Comparison of ENCODE assay signal across 28 cellular contexts in the genomic region with DNA sequence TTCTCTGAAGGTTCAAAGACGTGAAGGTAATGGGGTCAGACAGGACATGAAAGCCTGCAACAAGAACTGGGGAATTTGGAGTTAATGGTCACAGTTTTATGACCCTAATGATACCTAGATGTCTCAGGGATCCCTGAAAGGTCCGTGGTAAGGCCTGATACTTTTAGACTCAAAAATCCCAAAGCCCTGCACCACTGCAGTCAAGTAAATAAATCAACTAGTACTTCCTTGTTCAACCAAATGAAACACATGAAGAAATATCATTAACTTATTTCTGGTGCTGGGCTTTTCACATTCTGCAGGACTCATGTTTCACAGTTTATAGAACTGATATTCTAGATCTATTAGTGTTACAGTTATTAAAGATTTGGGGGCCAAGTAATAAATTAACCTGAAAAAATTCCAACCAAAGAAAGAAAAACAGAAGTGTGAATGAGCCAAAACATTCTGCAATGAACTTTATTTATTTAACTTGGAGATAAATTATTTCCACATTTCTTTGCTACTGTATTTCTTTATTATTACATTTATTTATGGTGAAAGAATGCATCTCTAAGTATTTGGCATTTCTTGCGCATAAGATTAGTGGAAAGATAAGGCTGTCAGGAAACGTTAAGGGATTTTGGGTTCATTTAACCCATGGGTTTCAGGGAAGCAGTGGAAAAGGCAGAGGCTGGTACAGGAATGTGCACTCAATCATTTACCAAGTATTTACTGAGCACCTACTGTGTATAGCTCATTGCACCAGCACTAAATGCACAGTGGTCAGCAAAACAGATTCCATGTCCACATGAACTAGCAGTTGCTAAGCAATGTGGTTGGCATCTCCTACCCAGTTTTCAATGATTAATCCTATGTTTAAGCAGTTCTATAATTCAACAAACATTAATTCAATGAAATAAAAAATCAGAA. TPM values are rescaled to one million over a fixed set of nuclear protein-coding genes. Genes with fewer than 3 reads are reported as not detected.
DNase-seq lines count a peak whose midpoint lies in the region; FAIRE-seq and TF ChIP-seq lines count a peak whose summit lies in the region.
"Had no signal": no experiment of that assay in that cellular context is flagged by ENCODE, and none has a peak within 500 bp of the region (broad histone marks: within the 10 kb centered on the region; RNA-seq: fewer than 3 reads in every experiment).

No MANE protein-coding gene starts in this region.

- H3K9me3 Mint-ChIP-seq in nephron, result no peaks in the 10 kb centered on the region
- H3K9me3 Mint-ChIP-seq in nephron progenitor cell, result no peaks in the 10 kb centered on the region
- H3K9me3 Mint-ChIP-seq: activated CD4-positive, alpha-beta T cell treated with anti-CD3 and anti-CD28 coated beads, Interleukin-2, amount 10 ng/mL, durations not matched to agents 24 days and 14 days; stimulated activated naive CD8-positive, alpha-beta T cell treated with anti-CD3 and anti-CD28 coated beads, Interleukin-15, Interleukin-2, amounts not matched to agents 100 ng/mL and 50 ng/mL, for 24 hours had no signal

- DNase-seq in ACHN, result peak; percentile 92
- DNase-seq in RCC 7860 (ENCODE audit: low spot score), result peak; percentile 86
- no peak for DNase-seq in posterior vena cava (ENCODE audit: low spot score)
- no peak for DNase-seq in activated effector memory CD4-positive, alpha-beta T cell treated with anti-CD3 and anti-CD28 coated beads, Interleukin-2, amount 50 U/mL, for 16 hours
- no peak for DNase-seq in COLO829 (ENCODE audit: low spot score)
- DNase-seq in nephron progenitor cell, result no peak
- DNase-seq: activated CD4-positive, alpha-beta T cell treated with anti-CD3 and anti-CD28 coated beads, Interleukin-2, amount 10 ng/mL, durations not matched to agents 24 days and 14 days; activated CD8-positive, alpha-beta memory T cell treated with anti-CD3 and anti-CD28 coated beads, Interleukin-2, amount 50 U/mL, for 48 hours; activated gamma-delta T cell treated with Interleukin-2 at 50 U/mL for 16 hours; amygdala; BE2C; COR-L47; erythroblast; foreskin melanocyte; hippocampal formation; islet precursor cell; KG1; MV-4-11; NCI-H1694; NCI-H2227 treated with DMSO at 0.1 percent for 48 hours; PC-9; stimulated activated CD4-positive, alpha-beta T cell treated with anti-CD3 and anti-CD28 coated beads, Interleukin-4, amount 100 ng/mL, for 1 hour; T-helper 17 cell; trophoblast cell had no signal

- no peak for TF ChIP-seq CTCF in nephron (IDR thresholded peaks at IDR 0.05; ENCODE audit: unreplicated experiment in 3 of 3)
- TF ChIP-seq CTCF in nephron progenitor cell (IDR thresholded peaks at IDR 0.05), result no peak

- H3K27ac Mint-ChIP-seq in nephron (peak overlapping the region; percentile 76 to 87 (median 83)), nephron progenitor cell (no peak overlapping the region)
- H3K27ac Mint-ChIP-seq: activated CD4-positive, alpha-beta T cell treated with anti-CD3 and anti-CD28 coated beads, Interleukin-2, amount 10 ng/mL, durations not matched to agents 24 days and 14 days; natural killer cell treated with Interleukin-12 subunit alpha and Interleukin-12 subunit beta and Interleukin-15 and Interleukin-18, amount 100 ng/mL, for 72 hours; stimulated activated naive CD8-positive, alpha-beta T cell treated with anti-CD3 and anti-CD28 coated beads, Interleukin-15, Interleukin-2, amounts not matched to agents 100 ng/mL and 50 ng/mL, for 24 hours; T-helper 17 cell had no signal

- H3K36me3 Mint-ChIP-seq in nephron (ENCODE audit: low read depth) (peaks cover 5% of the 10 kb centered on the region), nephron progenitor cell (ENCODE audit: low read depth) (peaks cover 9% of the 10 kb centered on the region)
- H3K36me3 Mint-ChIP-seq: natural killer cell treated with Interleukin-12 subunit alpha and Interleukin-12 subunit beta and Interleukin-15 and Interleukin-18, amount 100 ng/mL, for 72 hours had no signal

- H3K27me3 Mint-ChIP-seq in nephron (ENCODE audit: low read depth) (no peaks in the 10 kb centered on the region), nephron progenitor cell (ENCODE audit: low read depth, poor library complexity) (no peaks in the 10 kb centered on the region)
- H3K27me3 Mint-ChIP-seq: activated CD4-positive, alpha-beta T cell treated with anti-CD3 and anti-CD28 coated beads, Interleukin-2, amount 10 ng/mL, durations not matched to agents 24 days and 14 days; natural killer cell treated with Interleukin-12 subunit alpha and Interleukin-12 subunit beta and Interleukin-15 and Interleukin-18, amount 100 ng/mL, for 72 hours had no signal

- in situ Hi-C loops in ACHN (cut with HindIII; ENCODE audit: low pct_ligation_motif_present, low pct_unique_long_range_greater_than_20kb, low sequenced_read_pairs), result no loop called here

- peak; percentile 97 for FAIRE-seq in RCC 7860 (lab: Jason Lieb, UNC)
- FAIRE-seq in islet of Langerhans (lab: Jason Lieb, UNC), result peak; percentile 94

- peaks cover 47% of the 10 kb centered on the region for H3K4me1 Mint-ChIP-seq in nephron
- H3K4me1 Mint-ChIP-seq in nephron progenitor cell, result peaks cover 32% of the 10 kb centered on the region
- H3K4me1 Mint-ChIP-seq: activated CD4-positive, alpha-beta T cell treated with anti-CD3 and anti-CD28 coated beads, Interleukin-2, amount 10 ng/mL, durations not matched to agents 24 days and 14 days; T-helper 17 cell had no signal

- intact Hi-C loops in posterior vena cava (cut with DNase I), result no loop called here

- H3K4me3 Mint-ChIP-seq in nephron (peak overlapping the region in 1 of 3 experiments; percentile 14), nephron progenitor cell (no peak overlapping the region)
- H3K4me3 Mint-ChIP-seq: activated CD4-positive, alpha-beta T cell treated with anti-CD3 and anti-CD28 coated beads, Interleukin-2, amount 10 ng/mL, durations not matched to agents 24 days and 14 days; natural killer cell treated with Interleukin-12 subunit alpha and Interleukin-12 subunit beta and Interleukin-15 and Interleukin-18, amount 100 ng/mL, for 72 hours; stimulated activated naive CD8-positive, alpha-beta T cell treated with anti-CD3 and anti-CD28 coated beads, Interleukin-15, Interleukin-2, amounts not matched to agents 100 ng/mL and 50 ng/mL, for 24 hours; T-helper 17 cell had no signal

RNA-seq across cellular contexts. Expression of a gene that starts 8.7 kb away (rescaled TPM):
- total RNA-seq in posterior vena cava, result 100 to 1,000 TPM in 1 of 2 donors, 10 to 100 TPM in 1; 77.2 to 105 TPM

Comparison
In these comparisons a context has a peak if more than half of its experiments do, and no peak if none do; other contexts are left out.
1. DNase-seq: peak in ACHN (single experiment) and RCC 7860 (single experiment); none in posterior vena cava (single experiment), activated effector memory CD4-positive, alpha-beta T cell treated with anti-CD3 and anti-CD28 coated beads, Interleukin-2, amount 50 U/mL, for 16 hours (single experiment), COLO829 (single experiment) and nephron progenitor cell (single experiment).